ENCODE assay signal across 18 cellular contexts in the genomic region with DNA sequence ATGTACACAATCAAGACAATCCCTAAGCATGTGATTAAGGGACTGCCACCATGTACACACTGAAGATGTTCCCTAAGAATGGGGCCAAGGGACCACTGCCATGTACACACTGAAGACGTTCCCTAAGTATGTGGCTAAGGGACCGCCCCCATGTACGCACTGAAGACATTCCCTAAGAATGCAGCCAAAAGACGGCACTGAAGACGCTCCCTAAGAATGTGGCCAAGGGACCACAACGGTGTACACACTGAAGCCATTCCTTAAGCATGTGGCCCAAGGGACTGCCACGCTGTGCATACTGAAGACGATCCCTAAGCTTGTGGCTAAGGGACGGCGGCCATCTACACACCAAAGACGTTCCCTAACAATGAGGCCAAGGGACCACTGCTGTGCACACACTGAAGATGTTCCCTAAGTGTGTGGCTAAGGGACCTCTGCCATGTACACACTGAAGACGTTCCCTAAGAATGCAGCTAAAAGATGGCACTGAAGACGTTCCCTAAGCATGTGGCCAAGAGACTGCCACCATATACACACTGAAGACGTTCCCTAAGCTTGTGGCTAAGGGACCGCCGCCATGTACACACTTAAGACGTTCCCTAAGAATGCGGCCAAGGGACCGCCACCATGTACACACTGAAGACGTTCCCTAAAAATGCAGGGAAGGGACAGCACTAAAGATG. TPM values are rescaled to one million over a fixed set of nuclear protein-coding genes. Genes with fewer than 3 reads are reported as not detected.
DNase-seq lines count a peak whose midpoint lies in the region; ATAC-seq and TF ChIP-seq lines count a peak whose summit lies in the region.
"Had no signal": no experiment of that assay in that cellular context is flagged by ENCODE, and none has a peak within 500 bp of the region (broad histone marks: within the 10 kb centered on the region; RNA-seq: fewer than 3 reads in every experiment).

No MANE protein-coding gene starts in this region.

- ATAC-seq in HG03457 (IDR thresholded peaks at IDR 0.05; ENCODE audit: unreplicated experiment): no peak

- 87% methylated on average over 20 of the region's 20 CpGs for WGBS in HUES64
- 82 to 92% methylated on average over 20 of the region's 20 CpGs for WGBS in endodermal cell (ENCODE audit: insufficient coverage in 1 of 2, insufficient read length in 1 of 2), 2 experiments

- no peaks in the 10 kb centered on the region for H3K27me3 ChIP-seq in HUES64 (ENCODE audit: insufficient read depth, low read length)
- H3K27me3 ChIP-seq in endodermal cell (ENCODE audit: control insufficient read depth, insufficient read depth, low read length, poor library complexity, severe bottlenecking): no peaks in the 10 kb centered on the region
- H3K27me3 ChIP-seq: SJCRH30 had no signal

- peak; percentile 57 for DNase-seq in ELF-1 (ENCODE audit: low read depth, low spot score)
- peak; percentile 69 for DNase-seq in endodermal cell
- DNase-seq in posterior vena cava (ENCODE audit: low spot score): peak; percentile 34
- no peak for DNase-seq in midbrain (lab: John Stamatoyannopoulos, UW)
- no peak for DNase-seq in SW 1271 (lab: John Stamatoyannopoulos, UW)
- no peak for DNase-seq in DMS114 treated with DMSO at 0.1 percent for 48 hours (lab: John Stamatoyannopoulos, UW; ENCODE audit: unreplicated experiment)
- DNase-seq: C1 segment of cervical spinal cord, DMS 273 treated with DMSO at 0.1 percent for 48 hours, GM23248, NCI-H1417, NCI-H2029, NCI-H2171 treated with DMSO at 0.1 percent for 48 hours, NCI-H748 treated with DMSO at 0.1 percent for 48 hours, SJCRH30 had no signal

- no peaks in the 10 kb centered on the region for H3K4me1 Mint-ChIP-seq in endodermal cell

- no peak for TF ChIP-seq CTCF in endodermal cell (conservative IDR thresholded peaks at IDR 0.05)

- H3K36me3 ChIP-seq in HUES64 (ENCODE audit: insufficient read depth, low read length) (peaks cover 3% of the 10 kb centered on the region; the same call in 1 of the 2 replicates), endodermal cell (ENCODE audit: control insufficient read depth, insufficient read depth, low read length) (no peaks in the 10 kb centered on the region)
- H3K36me3 ChIP-seq: SJCRH30 had no signal

- no peak overlapping the region for H3K4me3 Mint-ChIP-seq in endodermal cell

- H3K4me3 ChIP-seq in HUES64 (ENCODE audit: low read length) (no peak overlapping the region), endodermal cell (ENCODE audit: low read length) (no peak overlapping the region)
- H3K4me3 ChIP-seq: A549, GM23248, SJCRH30 had no signal

- peaks cover 9% of the 10 kb centered on the region for H3K9me3 Mint-ChIP-seq in endodermal cell

- H3K27ac ChIP-seq in HUES64 (ENCODE audit: low read depth, low read length) (peak overlapping the region; percentile 36; the same call in 1 of the 2 replicates), endodermal cell (ENCODE audit: low read depth, low read length) (no peak overlapping the region)
- H3K27ac ChIP-seq: A549, GM23248, HL-60, SJCRH30 had no signal

- H3K36me3 Mint-ChIP-seq in endodermal cell (ENCODE audit: low read depth): peaks cover 18% of the 10 kb centered on the region

- H3K27me3 Mint-ChIP-seq in endodermal cell (ENCODE audit: insufficient read depth): no peaks in the 10 kb centered on the region

- no peaks in the 10 kb centered on the region for H3K4me1 ChIP-seq in HUES64 (ENCODE audit: insufficient read depth, low read length)
- H3K4me1 ChIP-seq in endodermal cell (ENCODE audit: control insufficient read depth, insufficient read depth, low read length): no peaks in the 10 kb centered on the region
- H3K4me1 ChIP-seq: SJCRH30 had no signal

- H3K9ac ChIP-seq in HUES64 (ENCODE audit: low read depth, low read length) (no peak overlapping the region), endodermal cell (ENCODE audit: extremely low read depth, low read length, poor library complexity, severe bottlenecking) (no peak overlapping the region)
- H3K9ac ChIP-seq: GM23248 had no signal

- intact Hi-C loops in posterior vena cava (cut with DNase I): no loop called here

- peak overlapping the region; percentile 30 for H3K27ac Mint-ChIP-seq in endodermal cell

- peaks cover 8% of the 10 kb centered on the region; the same call in 1 of the 2 replicates for H3K9me3 ChIP-seq in HUES64 (ENCODE audit: insufficient read depth, low read depth, low read length)
- peaks cover 25% of the 10 kb centered on the region for H3K9me3 ChIP-seq in endodermal cell (ENCODE audit: control insufficient read depth, low read length)
- H3K9me3 ChIP-seq: A549, SJCRH30 had no signal

RNA-seq across cellular contexts. Expression of a gene that starts 26.4 kb away (rescaled TPM):
- polyA plus RNA-seq in HUES64 (2013, experiment 1 of 2): 25.8 TPM
- 37.3 TPM for polyA plus RNA-seq in HUES64 (2013, experiment 2 of 2)
- total RNA-seq in endodermal cell (10 to 100 TPM; 36.5 to 45.4 TPM), posterior vena cava (10 to 100 TPM; 16.0 to 18.9 TPM)
- polyA plus RNA-seq in endodermal cell (2013, experiment 1 of 2): 43.9 TPM
- polyA plus RNA-seq in endodermal cell (2013, experiment 2 of 2): 47.7 TPM

RNA-seq across cellular contexts. Expression of a gene that starts 26.4 kb away (rescaled TPM):
- polyA plus RNA-seq in HUES64 (2013, experiment 1 of 2): 25.3 TPM
- polyA plus RNA-seq in HUES64 (2013, experiment 2 of 2): 26.4 TPM
- total RNA-seq in endodermal cell (10 to 100 TPM; 55.8 to 71.9 TPM), posterior vena cava (10 to 100 TPM; 33.4 to 34.1 TPM)
- 39.2 TPM for polyA plus RNA-seq in endodermal cell (2013, experiment 1 of 2)
- 41.0 TPM for polyA plus RNA-seq in endodermal cell (2013, experiment 2 of 2)

Comparison
In these comparisons a context has a peak if more than half of its experiments do, and no peak if none do; other contexts are left out.
1. DNase-seq: peak in ELF-1 (single experiment), endodermal cell (single experiment) and posterior vena cava (single experiment); none in midbrain (single experiment), SW 1271 (0 of 2) and DMS114 treated with DMSO at 0.1 percent for 48 hours (single experiment).